ENCODE assay signal across 20 cellular contexts in the genomic region with DNA sequence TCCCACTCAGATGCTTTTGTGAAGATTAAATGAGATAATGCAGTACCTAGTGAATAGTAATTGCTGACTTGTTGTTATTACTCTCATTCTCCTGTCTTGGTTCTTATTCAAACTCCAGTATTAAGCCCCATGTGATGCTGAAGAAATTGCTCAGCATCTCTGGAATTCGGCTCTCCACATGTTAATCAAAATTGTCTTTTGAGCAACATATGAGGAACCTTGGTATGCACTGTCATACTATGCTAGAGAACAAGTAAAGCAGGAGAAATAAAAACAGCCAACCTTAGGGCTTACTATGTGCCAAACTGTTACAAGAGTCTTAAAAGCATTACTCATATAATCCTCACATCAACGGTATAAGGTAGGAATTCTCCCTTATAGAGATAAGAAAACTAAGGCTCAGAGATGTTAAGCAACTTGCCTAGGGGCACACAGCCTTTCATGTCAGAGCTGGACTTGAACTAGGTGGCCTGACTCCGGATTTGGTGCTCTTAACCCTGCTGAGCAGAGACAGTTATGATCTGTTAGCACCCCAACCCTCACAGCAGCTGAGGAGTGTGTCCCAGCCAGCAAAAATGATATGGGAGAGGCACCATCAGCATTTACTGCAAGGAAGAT.
DNase-seq lines count a peak whose midpoint lies in the region; ATAC-seq and TF ChIP-seq lines count a peak whose summit lies in the region.
"Had no signal": no experiment of that assay in that cellular context is flagged by ENCODE, and none has a peak within 500 bp of the region (broad histone marks: within the 10 kb centered on the region; RNA-seq: fewer than 3 reads in every experiment).

No MANE protein-coding gene starts in this region.

- 60 to 84% methylated on average over 2 to 3 of the region's 3 CpGs for WGBS in endodermal cell (ENCODE audit: insufficient coverage in 1 of 2, insufficient read length in 1 of 2), 2 experiments

- H3K4me1 Mint-ChIP-seq in endodermal cell, result peaks cover 30% of the 10 kb centered on the region
- H3K4me1 Mint-ChIP-seq: B cell; CD4-positive, CD25-positive, alpha-beta regulatory T cell had no signal

- H3K36me3 ChIP-seq in endodermal cell (ENCODE audit: control insufficient read depth, insufficient read depth, low read length), result no peaks in the 10 kb centered on the region

- DNase-seq in AG08395 (ENCODE audit: low spot score) (peak; percentile 35), ELR (ENCODE audit: low read depth) (peak; percentile 13), NCI-H226 (peak; percentile 47), foreskin keratinocyte (peak in 1 of 2 donors; percentile 42), endodermal cell (no peak)
- DNase-seq: CD4-positive, CD25-positive, alpha-beta regulatory T cell; COR-L47; DMS 273 treated with DMSO at 0.1 percent for 48 hours; DND-41; GF-D8; NCI-H1436; NCI-H1930; NCI-H526; PC-9; T-helper 1 cell had no signal

- no peak overlapping the region for H3K4me3 Mint-ChIP-seq in endodermal cell
- H3K4me3 Mint-ChIP-seq: B cell; CD4-positive, CD25-positive, alpha-beta regulatory T cell had no signal

- H3K4me1 ChIP-seq in foreskin keratinocyte (no peaks in the 10 kb centered on the region), endodermal cell (ENCODE audit: control insufficient read depth, insufficient read depth, low read length) (peaks cover 8% of the 10 kb centered on the region)

- no peak overlapping the region for H3K27ac Mint-ChIP-seq in endodermal cell
- H3K27ac Mint-ChIP-seq: B cell had no signal

- H3K27me3 ChIP-seq in foreskin keratinocyte, result peaks cover 25% of the 10 kb centered on the region
- peaks cover 9% of the 10 kb centered on the region for H3K27me3 ChIP-seq in endodermal cell (ENCODE audit: control insufficient read depth, insufficient read depth, low read length, poor library complexity, severe bottlenecking)

- H3K27ac ChIP-seq in foreskin keratinocyte (no peak overlapping the region), endodermal cell (ENCODE audit: low read depth, low read length) (no peak overlapping the region)
- H3K27ac ChIP-seq: KMS-11, PC-9 had no signal

- no peak for TF ChIP-seq CTCF in foreskin keratinocyte (conservative IDR thresholded peaks at IDR 0.05)
- TF ChIP-seq CTCF in endodermal cell (conservative IDR thresholded peaks at IDR 0.05), result no peak

- H3K9me3 Mint-ChIP-seq in endodermal cell, result no peaks in the 10 kb centered on the region

- H3K9ac ChIP-seq in endodermal cell (ENCODE audit: extremely low read depth, low read length, poor library complexity, severe bottlenecking), result no peak overlapping the region
- H3K9ac ChIP-seq: KMS-11 had no signal

- no peaks in the 10 kb centered on the region for H3K36me3 Mint-ChIP-seq in endodermal cell (ENCODE audit: low read depth)
- H3K36me3 Mint-ChIP-seq: CD4-positive, CD25-positive, alpha-beta regulatory T cell had no signal

- H3K4me3 ChIP-seq in endodermal cell (ENCODE audit: low read length), result no peak overlapping the region
- H3K4me3 ChIP-seq: PC-9 had no signal

- H3K27me3 Mint-ChIP-seq in endodermal cell (ENCODE audit: insufficient read depth), result peaks cover 14% of the 10 kb centered on the region
- H3K27me3 Mint-ChIP-seq: B cell; CD4-positive, CD25-positive, alpha-beta regulatory T cell had no signal

- no peaks in the 10 kb centered on the region for H3K9me3 ChIP-seq in endodermal cell (ENCODE audit: control insufficient read depth, low read length)

- ATAC-seq in foreskin keratinocyte, result peak; percentile 13
- no peak for ATAC-seq in GM19467 (IDR thresholded peaks at IDR 0.05; ENCODE audit: unreplicated experiment)
- no peak for ATAC-seq in HG03520 (IDR thresholded peaks at IDR 0.05; ENCODE audit: unreplicated experiment)
- no peak for ATAC-seq in HG02678 (IDR thresholded peaks at IDR 0.05; ENCODE audit: unreplicated experiment)
